ENCODE assay signal across 1 cellular context in the genomic region with DNA sequence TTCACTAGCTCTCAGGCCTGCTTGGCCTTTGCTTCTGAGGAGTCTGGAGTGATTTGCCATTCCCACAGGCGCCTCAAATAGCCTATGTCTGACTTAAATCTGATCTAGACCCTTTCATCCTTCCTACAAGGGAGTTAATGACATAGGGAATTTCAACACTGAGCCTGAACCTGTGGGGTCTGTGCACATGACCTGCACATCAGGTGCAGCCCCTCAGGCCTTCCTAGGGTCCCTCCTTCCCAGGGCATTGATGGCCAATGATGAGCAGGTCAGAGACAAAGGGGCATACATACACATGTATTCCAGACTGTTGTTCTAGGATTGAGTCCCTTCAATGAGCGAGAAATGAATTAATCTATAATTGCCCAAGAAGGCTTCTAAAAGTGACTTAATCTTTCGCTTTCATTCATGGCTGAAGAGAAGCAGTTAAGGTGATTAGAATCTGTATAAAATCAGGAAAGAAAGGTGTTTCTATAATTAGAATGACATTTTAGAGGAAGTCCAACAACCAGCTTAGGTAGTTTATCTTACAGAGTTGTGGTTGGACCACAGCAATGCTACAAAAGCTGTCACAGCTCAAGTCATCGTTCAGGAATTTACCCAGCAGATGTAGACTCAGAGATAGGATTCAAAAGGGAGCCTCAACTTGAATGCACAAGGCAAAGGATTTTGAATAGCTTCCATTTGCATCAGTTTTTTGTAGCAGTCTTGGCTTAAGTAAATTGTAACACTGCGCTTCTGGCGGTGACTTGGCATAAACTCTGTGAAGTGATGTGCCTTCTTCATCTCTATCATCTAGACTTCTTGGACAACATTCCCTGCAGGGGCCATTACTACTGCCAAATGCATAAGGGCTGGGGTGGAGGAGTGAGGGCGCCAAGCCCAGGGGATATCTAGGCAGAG.
TF ChIP-seq lines count a peak whose summit lies in the region.

No MANE protein-coding gene starts in this region.

TF ChIP-seq in K562, 482 proteins besides CTCF, POLR2A, EP300 and RAD21 (continued from another document and continues in another):
- TF ChIP-seq, protein P1, sequence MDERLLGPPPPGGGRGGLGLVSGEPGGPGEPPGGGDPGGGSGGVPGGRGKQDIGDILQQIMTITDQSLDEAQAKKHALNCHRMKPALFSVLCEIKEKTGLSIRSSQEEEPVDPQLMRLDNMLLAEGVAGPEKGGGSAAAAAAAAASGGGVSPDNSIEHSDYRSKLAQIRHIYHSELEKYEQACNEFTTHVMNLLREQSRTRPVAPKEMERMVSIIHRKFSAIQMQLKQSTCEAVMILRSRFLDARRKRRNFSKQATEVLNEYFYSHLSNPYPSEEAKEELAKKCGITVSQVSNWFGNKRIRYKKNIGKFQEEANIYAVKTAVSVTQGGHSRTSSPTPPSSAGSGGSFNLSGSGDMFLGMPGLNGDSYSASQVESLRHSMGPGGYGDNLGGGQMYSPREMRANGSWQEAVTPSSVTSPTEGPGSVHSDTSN (CRISPR knock-in tag; IDR thresholded peaks at IDR 0.05; ENCODE audit: low read depth), result no peak
- TF ChIP-seq, protein P1 (tag; conservative IDR thresholded peaks at IDR 0.05; ENCODE audit: low read depth), result peak; percentile 29
- TF ChIP-seq ESRRB (CRISPR knock-in tag; IDR thresholded peaks at IDR 0.05; ENCODE audit: borderline replicate concordance) (no peak), TARDBP (IDR thresholded peaks at IDR 0.05) (0 out of 2 replicates have a peak, but pooled peaks have one; percentile 41), ERF (CRISPR knock-in tag; IDR thresholded peaks at IDR 0.05) (no peak), RHOXF2B (CRISPR knock-in tag; conservative IDR thresholded peaks at IDR 0.05) (0 out of 2 replicates have a peak, but pooled peaks have one; percentile 58), FOXA3 (CRISPR knock-in tag; conservative IDR thresholded peaks at IDR 0.05 in 1 of 2, IDR thresholded peaks at IDR 0.05 in 1 of 2) (peak in 1 of 2 experiments; percentile 13; a peak in 1 of 4 replicates), FOSL1 (tag; conservative IDR thresholded peaks at IDR 0.05) (peak; percentile 98), NFRKB (IDR thresholded peaks at IDR 0.05; ENCODE audit: low read depth) (0 out of 2 replicates have a peak, but pooled peaks have one; percentile 25), MEIS2 (IDR thresholded peaks at IDR 0.05; ENCODE audit: partially characterized antibody) (peak; percentile 87), RNF2 (IDR thresholded peaks at IDR 0.05) (peak; percentile 93), HMGN3 (IDR thresholded peaks at IDR 0.05; ENCODE audit: borderline replicate concordance, extremely low read depth, insufficient read length, low read depth, low read length) (peak; percentile 29), ZNF57 (CRISPR knock-in tag; IDR thresholded peaks at IDR 0.05) (no peak; the same call in 1 of the 2 replicates), MIER1 (IDR thresholded peaks at IDR 0.05; ENCODE audit: low read depth) (peak; percentile 25; the same call in 1 of the 2 replicates), FOXK2 (conservative IDR thresholded peaks at IDR 0.05 in 1 of 2, IDR thresholded peaks at IDR 0.05 in 1 of 2; ENCODE audit: low read depth in 2 of 2) (peak in 1 of 2 experiments; percentile 40; a peak in 1 of 4 replicates), CBFA2T2 (conservative IDR thresholded peaks at IDR 0.05) (peak; percentile 86), POLR2G (IDR thresholded peaks at IDR 0.05; ENCODE audit: low read depth, low read length) (no peak), TRIM24 (IDR thresholded peaks at IDR 0.05) (peak; percentile 55 to 56; a peak in 2 of 4 replicates), CBFA2T3 (IDR thresholded peaks at IDR 0.05) (peak; percentile 94), SAFB2 (IDR thresholded peaks at IDR 0.05; ENCODE audit: borderline replicate concordance, low read depth, low read length, severe bottlenecking) (no peak), ZNF175 (CRISPR knock-in tag; IDR thresholded peaks at IDR 0.05; ENCODE audit: low read depth) (peak; percentile 43; the same call in 1 of the 2 replicates), MTA3 (IDR thresholded peaks at IDR 0.05; ENCODE audit: borderline replicate concordance) (peak; percentile 55; the same call in 1 of the 2 replicates), BCL6 (CRISPR knock-in tag; IDR thresholded peaks at IDR 0.05) (0 out of 2 replicates have a peak, but pooled peaks have one; percentile 27), ZNF586 (CRISPR knock-in tag; conservative IDR thresholded peaks at IDR 0.05) (0 out of 2 replicates have a peak, but pooled peaks have one; percentile 69), MAFK (IDR thresholded peaks at IDR 0.05; ENCODE audit: low read length) (peak; percentile 66; the same call in 1 of the 2 replicates), GATAD2A (IDR thresholded peaks at IDR 0.05) (no peak), HNRNPLL (IDR thresholded peaks at IDR 0.05; ENCODE audit: low read depth, low read length, poor library complexity, severe bottlenecking) (peak; percentile 57), ZNF165 (CRISPR knock-in tag; IDR thresholded peaks at IDR 0.05; ENCODE audit: borderline replicate concordance) (0 out of 2 replicates have a peak, but pooled peaks have one; percentile 59), ZKSCAN3 (CRISPR knock-in tag; IDR thresholded peaks at IDR 0.05) (no peak), ZNF197 (CRISPR knock-in tag; IDR thresholded peaks at IDR 0.05; ENCODE audit: low read depth) (no peak), BRF1 (IDR thresholded peaks at IDR 0.05; ENCODE audit: borderline replicate concordance, extremely low read depth, insufficient read length) (no peak), ZNF76 (CRISPR knock-in tag; IDR thresholded peaks at IDR 0.05; ENCODE audit: borderline replicate concordance) (0 out of 2 replicates have a peak, but pooled peaks have one; percentile 18), ATF7 (IDR thresholded peaks at IDR 0.05) (peak; percentile 92)
- TF ChIP-seq, protein P2, sequence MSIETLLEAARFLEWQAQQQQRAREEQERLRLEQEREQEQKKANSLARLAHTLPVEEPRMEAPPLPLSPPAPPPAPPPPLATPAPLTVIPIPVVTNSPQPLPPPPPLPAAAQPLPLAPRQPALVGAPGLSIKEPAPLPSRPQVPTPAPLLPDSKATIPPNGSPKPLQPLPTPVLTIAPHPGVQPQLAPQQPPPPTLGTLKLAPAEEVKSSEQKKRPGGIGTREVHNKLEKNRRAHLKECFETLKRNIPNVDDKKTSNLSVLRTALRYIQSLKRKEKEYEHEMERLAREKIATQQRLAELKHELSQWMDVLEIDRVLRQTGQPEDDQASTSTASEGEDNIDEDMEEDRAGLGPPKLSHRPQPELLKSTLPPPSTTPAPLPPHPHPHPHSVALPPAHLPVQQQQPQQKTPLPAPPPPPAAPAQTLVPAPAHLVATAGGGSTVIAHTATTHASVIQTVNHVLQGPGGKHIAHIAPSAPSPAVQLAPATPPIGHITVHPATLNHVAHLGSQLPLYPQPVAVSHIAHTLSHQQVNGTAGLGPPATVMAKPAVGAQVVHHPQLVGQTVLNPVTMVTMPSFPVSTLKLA (conservative IDR thresholded peaks at IDR 0.05), result peak in 1 of 2 experiments; percentile 48; a peak in 1 of 4 replicates
- TF ChIP-seq, protein P3, sequence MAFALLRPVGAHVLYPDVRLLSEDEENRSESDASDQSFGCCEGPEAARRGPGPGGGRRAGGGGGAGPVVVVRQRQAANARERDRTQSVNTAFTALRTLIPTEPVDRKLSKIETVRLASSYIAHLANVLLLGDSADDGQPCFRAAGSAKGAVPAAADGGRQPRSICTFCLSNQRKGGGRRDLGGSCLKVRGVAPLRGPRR (CRISPR knock-in tag; IDR thresholded peaks at IDR 0.05), result 0 out of 2 replicates have a peak, but pooled peaks have one; percentile 55
- TF ChIP-seq, protein P4, sequence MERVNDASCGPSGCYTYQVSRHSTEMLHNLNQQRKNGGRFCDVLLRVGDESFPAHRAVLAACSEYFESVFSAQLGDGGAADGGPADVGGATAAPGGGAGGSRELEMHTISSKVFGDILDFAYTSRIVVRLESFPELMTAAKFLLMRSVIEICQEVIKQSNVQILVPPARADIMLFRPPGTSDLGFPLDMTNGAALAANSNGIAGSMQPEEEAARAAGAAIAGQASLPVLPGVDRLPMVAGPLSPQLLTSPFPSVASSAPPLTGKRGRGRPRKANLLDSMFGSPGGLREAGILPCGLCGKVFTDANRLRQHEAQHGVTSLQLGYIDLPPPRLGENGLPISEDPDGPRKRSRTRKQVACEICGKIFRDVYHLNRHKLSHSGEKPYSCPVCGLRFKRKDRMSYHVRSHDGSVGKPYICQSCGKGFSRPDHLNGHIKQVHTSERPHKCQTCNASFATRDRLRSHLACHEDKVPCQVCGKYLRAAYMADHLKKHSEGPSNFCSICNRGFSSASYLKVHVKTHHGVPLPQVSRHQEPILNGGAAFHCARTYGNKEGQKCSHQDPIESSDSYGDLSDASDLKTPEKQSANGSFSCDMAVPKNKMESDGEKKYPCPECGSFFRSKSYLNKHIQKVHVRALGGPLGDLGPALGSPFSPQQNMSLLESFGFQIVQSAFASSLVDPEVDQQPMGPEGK (CRISPR knock-in tag; IDR thresholded peaks at IDR 0.05; ENCODE audit: borderline replicate concordance), result no peak
- TF ChIP-seq, protein P5, sequence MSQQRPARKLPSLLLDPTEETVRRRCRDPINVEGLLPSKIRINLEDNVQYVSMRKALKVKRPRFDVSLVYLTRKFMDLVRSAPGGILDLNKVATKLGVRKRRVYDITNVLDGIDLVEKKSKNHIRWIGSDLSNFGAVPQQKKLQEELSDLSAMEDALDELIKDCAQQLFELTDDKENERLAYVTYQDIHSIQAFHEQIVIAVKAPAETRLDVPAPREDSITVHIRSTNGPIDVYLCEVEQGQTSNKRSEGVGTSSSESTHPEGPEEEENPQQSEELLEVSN (IDR thresholded peaks at IDR 0.05; ENCODE audit: borderline replicate concordance in 1 of 2, extremely low read depth in 1 of 2, insufficient read depth in 1 of 2, insufficient read length in 1 of 2, low read depth in 1 of 2, low read length in 1 of 2, poor library complexity in 1 of 2, severe bottlenecking in 1 of 2), result no peak
- TF ChIP-seq, protein P6, sequence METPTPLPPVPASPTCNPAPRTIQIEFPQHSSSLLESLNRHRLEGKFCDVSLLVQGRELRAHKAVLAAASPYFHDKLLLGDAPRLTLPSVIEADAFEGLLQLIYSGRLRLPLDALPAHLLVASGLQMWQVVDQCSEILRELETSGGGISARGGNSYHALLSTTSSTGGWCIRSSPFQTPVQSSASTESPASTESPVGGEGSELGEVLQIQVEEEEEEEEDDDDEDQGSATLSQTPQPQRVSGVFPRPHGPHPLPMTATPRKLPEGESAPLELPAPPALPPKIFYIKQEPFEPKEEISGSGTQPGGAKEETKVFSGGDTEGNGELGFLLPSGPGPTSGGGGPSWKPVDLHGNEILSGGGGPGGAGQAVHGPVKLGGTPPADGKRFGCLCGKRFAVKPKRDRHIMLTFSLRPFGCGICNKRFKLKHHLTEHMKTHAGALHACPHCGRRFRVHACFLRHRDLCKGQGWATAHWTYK (CRISPR knock-in tag; IDR thresholded peaks at IDR 0.05), result no peak
- TF ChIP-seq, protein P7, sequence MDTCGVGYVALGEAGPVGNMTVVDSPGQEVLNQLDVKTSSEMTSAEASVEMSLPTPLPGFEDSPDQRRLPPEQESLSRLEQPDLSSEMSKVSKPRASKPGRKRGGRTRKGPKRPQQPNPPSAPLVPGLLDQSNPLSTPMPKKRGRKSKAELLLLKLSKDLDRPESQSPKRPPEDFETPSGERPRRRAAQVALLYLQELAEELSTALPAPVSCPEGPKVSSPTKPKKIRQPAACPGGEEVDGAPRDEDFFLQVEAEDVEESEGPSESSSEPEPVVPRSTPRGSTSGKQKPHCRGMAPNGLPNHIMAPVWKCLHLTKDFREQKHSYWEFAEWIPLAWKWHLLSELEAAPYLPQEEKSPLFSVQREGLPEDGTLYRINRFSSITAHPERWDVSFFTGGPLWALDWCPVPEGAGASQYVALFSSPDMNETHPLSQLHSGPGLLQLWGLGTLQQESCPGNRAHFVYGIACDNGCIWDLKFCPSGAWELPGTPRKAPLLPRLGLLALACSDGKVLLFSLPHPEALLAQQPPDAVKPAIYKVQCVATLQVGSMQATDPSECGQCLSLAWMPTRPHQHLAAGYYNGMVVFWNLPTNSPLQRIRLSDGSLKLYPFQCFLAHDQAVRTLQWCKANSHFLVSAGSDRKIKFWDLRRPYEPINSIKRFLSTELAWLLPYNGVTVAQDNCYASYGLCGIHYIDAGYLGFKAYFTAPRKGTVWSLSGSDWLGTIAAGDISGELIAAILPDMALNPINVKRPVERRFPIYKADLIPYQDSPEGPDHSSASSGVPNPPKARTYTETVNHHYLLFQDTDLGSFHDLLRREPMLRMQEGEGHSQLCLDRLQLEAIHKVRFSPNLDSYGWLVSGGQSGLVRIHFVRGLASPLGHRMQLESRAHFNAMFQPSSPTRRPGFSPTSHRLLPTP (IDR thresholded peaks at IDR 0.05; ENCODE audit: borderline replicate concordance, extremely low read depth, insufficient read length), result no peak
- TF ChIP-seq, protein P8, sequence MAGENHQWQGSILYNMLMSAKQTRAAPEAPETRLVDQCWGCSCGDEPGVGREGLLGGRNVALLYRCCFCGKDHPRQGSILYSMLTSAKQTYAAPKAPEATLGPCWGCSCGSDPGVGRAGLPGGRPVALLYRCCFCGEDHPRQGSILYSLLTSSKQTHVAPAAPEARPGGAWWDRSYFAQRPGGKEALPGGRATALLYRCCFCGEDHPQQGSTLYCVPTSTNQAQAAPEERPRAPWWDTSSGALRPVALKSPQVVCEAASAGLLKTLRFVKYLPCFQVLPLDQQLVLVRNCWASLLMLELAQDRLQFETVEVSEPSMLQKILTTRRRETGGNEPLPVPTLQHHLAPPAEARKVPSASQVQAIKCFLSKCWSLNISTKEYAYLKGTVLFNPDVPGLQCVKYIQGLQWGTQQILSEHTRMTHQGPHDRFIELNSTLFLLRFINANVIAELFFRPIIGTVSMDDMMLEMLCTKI (IDR thresholded peaks at IDR 0.05; ENCODE audit: partially characterized antibody), result no peak
- TF ChIP-seq, protein P9, sequence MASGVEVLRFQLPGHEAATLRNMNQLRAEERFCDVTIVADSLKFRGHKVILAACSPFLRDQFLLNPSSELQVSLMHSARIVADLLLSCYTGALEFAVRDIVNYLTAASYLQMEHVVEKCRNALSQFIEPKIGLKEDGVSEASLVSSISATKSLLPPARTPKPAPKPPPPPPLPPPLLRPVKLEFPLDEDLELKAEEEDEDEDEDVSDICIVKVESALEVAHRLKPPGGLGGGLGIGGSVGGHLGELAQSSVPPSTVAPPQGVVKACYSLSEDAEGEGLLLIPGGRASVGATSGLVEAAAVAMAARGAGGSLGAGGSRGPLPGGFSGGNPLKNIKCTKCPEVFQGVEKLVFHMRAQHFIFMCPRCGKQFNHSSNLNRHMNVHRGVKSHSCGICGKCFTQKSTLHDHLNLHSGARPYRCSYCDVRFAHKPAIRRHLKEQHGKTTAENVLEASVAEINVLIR (CRISPR knock-in tag; IDR thresholded peaks at IDR 0.05), result 0 out of 2 replicates have a peak, but pooled peaks have one; percentile 26
